In genomic region chr14:105635560-105635959, GRCh38 we compare ENCODE assay signal across 23 cellular contexts.
"Had no signal": no experiment of that assay in that cellular context is flagged by ENCODE, and none has a peak within 500 bp of the region (broad histone marks: within the 10 kb centered on the region; RNA-seq: fewer than 3 reads in every experiment).

No MANE protein-coding gene starts in this region.

- ATAC-seq: esophagus mucosa, gastrocnemius medialis, left cardiac atrium, left lung, left ventricle myocardium superior, lower lobe of right lung, mucosa of descending colon had no signal

- H3K9me3 ChIP-seq: mucosa of descending colon had no signal

- H3K27ac Mint-ChIP-seq: mesothelial cell of epicardium had no signal

- H3K27ac ChIP-seq: coronary artery, dorsolateral prefrontal cortex, epithelial cell of prostate, esophagus squamous epithelium, gastrocnemius medialis, heart right ventricle, left lung, lower lobe of right lung had no signal

- H3K4me1 ChIP-seq: gastrocnemius medialis, left lung, lower lobe of right lung had no signal

- H3K4me1 Mint-ChIP-seq: mesothelial cell of epicardium had no signal

- H3K36me3 ChIP-seq: esophagus squamous epithelium, gastrocnemius medialis, heart right ventricle, left lung, lower lobe of right lung had no signal

- H3K27me3 ChIP-seq: esophagus squamous epithelium, left lung had no signal

- H3K4me3 ChIP-seq: coronary artery, dorsolateral prefrontal cortex, esophagus squamous epithelium, gastrocnemius medialis, heart right ventricle, left lung, lower lobe of right lung, mucosa of descending colon had no signal

- DNase-seq: dermis blood vessel endothelial cell; dorsolateral prefrontal cortex; effector CD4-positive, alpha-beta T cell; effector memory CD4-positive, alpha-beta T cell; erythroblast; esophagus squamous epithelium; foreskin fibroblast; foreskin melanocyte; gastrocnemius medialis; glutamatergic neuron; head of caudate nucleus; heart right ventricle; hippocampal formation; left cardiac atrium; left lung; left ventricle myocardium superior; lower lobe of right lung; mesenchymal stem cell; mucosa of descending colon had no signal

- H3K4me3 Mint-ChIP-seq: mesothelial cell of epicardium had no signal
